ENCODE assay signal across 9 cellular contexts in genomic region chr2:189633392-189633811, GRCh38. TPM values are rescaled to one million over a fixed set of nuclear protein-coding genes. Genes with fewer than 3 reads are reported as not detected.
A peak's percentile ranks its signal among the peaks of the same experiment; 100 is the strongest.
DNase-seq lines count a peak whose midpoint lies in the region; ATAC-seq and TF ChIP-seq lines count a peak whose summit lies in the region.
"Had no signal": no experiment of that assay in that cellular context is flagged by ENCODE, and none has a peak within 500 bp of the region (broad histone marks: within the 10 kb centered on the region; RNA-seq: fewer than 3 reads in every experiment).

No MANE protein-coding gene starts in this region.

- peak; percentile 53 for TF ChIP-seq CTCF in BE2C (IDR thresholded peaks at IDR 0.05; ENCODE audit: low read depth, low read length)
- peak; percentile 59 to 69 for TF ChIP-seq CTCF in GM23338 (conservative IDR thresholded peaks at IDR 0.05; ENCODE audit: low read depth in 2 of 2)

- H3K27ac ChIP-seq in GM23338 (ENCODE audit: low read depth) = no peak overlapping the region

- H3F3A ChIP-seq in GM23338 (replicated peaks; ENCODE audit: low read depth) = no peaks in the 10 kb centered on the region

- no peaks in the 10 kb centered on the region for H3K9me2 ChIP-seq in GM23338 (ENCODE audit: insufficient read depth)

- H3K27ac Mint-ChIP-seq in GM23338 = no peak overlapping the region
- H3K27ac Mint-ChIP-seq: natural killer cell treated with Interleukin-12 subunit alpha and Interleukin-12 subunit beta and Interleukin-15 and Interleukin-18, amount 100 ng/mL, for 72 hours had no signal

- H3K36me3 ChIP-seq in BE2C = no peaks in the 10 kb centered on the region
- no peaks in the 10 kb centered on the region for H3K36me3 ChIP-seq in GM23338 (ENCODE audit: insufficient read depth)
- no peaks in the 10 kb centered on the region for H3K36me3 ChIP-seq in adipocyte (ENCODE audit: control insufficient read depth, insufficient read depth, low read length, severe bottlenecking)

- no peaks in the 10 kb centered on the region for H4K20me1 ChIP-seq in GM23338 (replicated peaks; ENCODE audit: insufficient read depth)

- H3K4me1 ChIP-seq in BE2C = no peaks in the 10 kb centered on the region
- peaks cover 8% of the 10 kb centered on the region for H3K4me1 ChIP-seq in GM23338 (ENCODE audit: insufficient read depth)
- H3K4me1 ChIP-seq in adipocyte (ENCODE audit: control insufficient read depth, insufficient read depth, low read length) = peaks cover 14% of the 10 kb centered on the region

- no peak overlapping the region for H2AFZ ChIP-seq in GM23338

- H3K4me3 ChIP-seq in BE2C (ENCODE audit: low read depth, low read length) (no peak overlapping the region), GM23338 (no peak overlapping the region), adipocyte (ENCODE audit: low read length) (no peak overlapping the region)

- no peak overlapping the region for H3K9ac ChIP-seq in adipocyte (ENCODE audit: low read length)

- no peak overlapping the region for H3K4me3 Mint-ChIP-seq in GM23338
- H3K4me3 Mint-ChIP-seq: natural killer cell treated with Interleukin-12 subunit alpha and Interleukin-12 subunit beta and Interleukin-15 and Interleukin-18, amount 100 ng/mL, for 72 hours had no signal

- H3K79me2 ChIP-seq in GM23338 (replicated peaks; ENCODE audit: insufficient read depth) = no peaks in the 10 kb centered on the region

- peaks cover 3% of the 10 kb centered on the region for H3K27me3 Mint-ChIP-seq in GM23338 (ENCODE audit: insufficient read depth, low read depth, poor library complexity)

- H3K27me3 ChIP-seq in BE2C (no peaks in the 10 kb centered on the region), GM23338 (ENCODE audit: insufficient read depth) (no peaks in the 10 kb centered on the region), adipocyte (replicated peaks; ENCODE audit: control insufficient read depth, insufficient read depth, low read length) (no peaks in the 10 kb centered on the region)

- peaks cover 6% of the 10 kb centered on the region; the same call in 2 of the 3 replicates for H3K4me1 Mint-ChIP-seq in GM23338

- ATAC-seq in GM23338 (peak; percentile 77), left lobe of liver (peak; percentile 86), GM18511 (IDR thresholded peaks at IDR 0.05; ENCODE audit: unreplicated experiment) (no peak), GM18858 (IDR thresholded peaks at IDR 0.05; ENCODE audit: unreplicated experiment) (no peak), HG02678 (IDR thresholded peaks at IDR 0.05; ENCODE audit: unreplicated experiment) (no peak)
- ATAC-seq: natural killer cell treated with Interleukin-12 subunit alpha and Interleukin-12 subunit beta and Interleukin-15 and Interleukin-18, amount 100 ng/mL, for 72 hours had no signal

- no peaks in the 10 kb centered on the region for H3K9me3 Mint-ChIP-seq in GM23338
- H3K9me3 Mint-ChIP-seq: natural killer cell treated with Interleukin-12 subunit alpha and Interleukin-12 subunit beta and Interleukin-15 and Interleukin-18, amount 100 ng/mL, for 72 hours had no signal

- H3K9me3 ChIP-seq in BE2C = no peaks in the 10 kb centered on the region
- H3K9me3 ChIP-seq in adipocyte (ENCODE audit: control insufficient read depth, low read length) = no peaks in the 10 kb centered on the region

- H3K4me2 ChIP-seq in GM23338 = no peak overlapping the region

- DNase-seq in BE2C = no peak
- DNase-seq in GM23338 (ENCODE audit: low spot score) = peak; percentile 54
- peak; percentile 35 for DNase-seq in adipocyte (ENCODE audit: low read depth)
- no peak for DNase-seq in left lobe of liver (ENCODE audit: low spot score)
- DNase-seq in NCI-H1092 (lab: John Stamatoyannopoulos, UW) = no peak

- no peaks in the 10 kb centered on the region for H3K36me3 Mint-ChIP-seq in GM23338 (ENCODE audit: low read depth)
- H3K36me3 Mint-ChIP-seq: natural killer cell treated with Interleukin-12 subunit alpha and Interleukin-12 subunit beta and Interleukin-15 and Interleukin-18, amount 100 ng/mL, for 72 hours had no signal

TF ChIP-seq in GM23338, 12 proteins besides CTCF, POLR2A, EP300 and RAD21 (continues in another document):
- no peak for TF ChIP-seq JUNB (IDR thresholded peaks at IDR 0.05; ENCODE audit: unreplicated experiment)
- no peak for TF ChIP-seq STAT1 (IDR thresholded peaks at IDR 0.05; ENCODE audit: unreplicated experiment)
- no peak for TF ChIP-seq ETS1 (IDR thresholded peaks at IDR 0.05)
- TF ChIP-seq CREB1 (CRISPR knock-in tag; IDR thresholded peaks at IDR 0.05; ENCODE audit: low read depth) = no peak
- no peak for TF ChIP-seq ZNF114 (CRISPR knock-in tag; IDR thresholded peaks at IDR 0.05)
- TF ChIP-seq EZH2phosphoT487 (IDR thresholded peaks at IDR 0.05; ENCODE audit: unreplicated experiment) = no peak
- TF ChIP-seq ZNF462 (CRISPR knock-in tag; IDR thresholded peaks at IDR 0.05) = no peak

RNA-seq across cellular contexts. Expression of gene ASNSD1, which starts 27.9 kb away (rescaled TPM):
- polyA plus RNA-seq in BE2C (2012; ENCODE audit: insufficient read depth, insufficient read length, low read depth) = 82.4 TPM
- total RNA-seq in GM23338 (2014; rRNA removed; shearing (Covaris generic)) = 49.7 and 54.6 TPM in 2 replicates
- polyA plus RNA-seq in GM23338 (2016; fragmentation: Nextera tagmentation; extraction: Ambion mirVana) = 38.4 and 40.7 TPM in 2 replicates
- 19.1 TPM for total RNA-seq in left lobe of liver

RNA-seq across cellular contexts. Expression of gene ANKAR, which starts 41.1 kb away (rescaled TPM):
- polyA plus RNA-seq in BE2C (2012; ENCODE audit: insufficient read depth, insufficient read length, low read depth) = 1.1 TPM
- total RNA-seq in GM23338 (2014; rRNA removed; shearing (Covaris generic)) = 3.0 and 4.5 TPM in 2 replicates
- 4.4 and 5.0 TPM in 2 replicates for polyA plus RNA-seq in GM23338 (2016; fragmentation: Nextera tagmentation; extraction: Ambion mirVana)
- 3.5 TPM for total RNA-seq in left lobe of liver

RNA-seq across cellular contexts. Expression of gene SLC40A1, which starts 52.8 kb away (rescaled TPM):
- 0.71 TPM for polyA plus RNA-seq in BE2C (2012; ENCODE audit: insufficient read depth, insufficient read length, low read depth)
- total RNA-seq in GM23338 (2014; rRNA removed; shearing (Covaris generic)) = 0.70 TPM in 1 of 2 replicates, not detected in the other
- polyA plus RNA-seq in GM23338 (2016; fragmentation: Nextera tagmentation; extraction: Ambion mirVana) = 0.08 and 0.10 TPM in 2 replicates
- total RNA-seq in left lobe of liver = 151 TPM

Comparison
In these comparisons a context has a peak if more than half of its experiments do, and no peak if none do; other contexts are left out.
1. DNase-seq: peak in GM23338 (single experiment) and adipocyte (single experiment); none in BE2C (single experiment), left lobe of liver (single experiment) and NCI-H1092 (single experiment).
2. ATAC-seq: peak in GM23338 (single experiment) and left lobe of liver (single experiment); none in GM18511 (single experiment), GM18858 (single experiment) and HG02678 (single experiment).
3. RNA of gene SLC40A1, which starts 52.8 kb away (total RNA-seq): 151 TPM in left lobe of liver (single experiment); 0.70 TPM in GM23338; every median in the first group is over 10 times any median in the second.